ENCODE assay signal across 22 cellular contexts in genomic region chr5:121783700-121784099, GRCh38.
"Had no signal": no experiment of that assay in that cellular context is flagged by ENCODE, and none has a peak within 500 bp of the region (broad histone marks: within the 10 kb centered on the region; RNA-seq: fewer than 3 reads in every experiment).

No MANE protein-coding gene starts in this region.

- H3K27ac ChIP-seq: coronary artery, dorsolateral prefrontal cortex, esophagus squamous epithelium, gastrocnemius medialis, heart right ventricle, left lung, lower lobe of right lung had no signal

- H3K4me1 ChIP-seq: esophagus squamous epithelium, gastrocnemius medialis, heart right ventricle, left lung, lower lobe of right lung had no signal

- H3K4me3 Mint-ChIP-seq: mesothelial cell of epicardium; naive thymus-derived CD4-positive, alpha-beta T cell; natural killer cell had no signal

- H3K27ac Mint-ChIP-seq: mesothelial cell of epicardium; naive thymus-derived CD4-positive, alpha-beta T cell; natural killer cell had no signal

- H3K4me3 ChIP-seq: coronary artery, dorsolateral prefrontal cortex, esophagus squamous epithelium, gastrocnemius medialis, heart right ventricle, left lung, lower lobe of right lung had no signal

- DNase-seq: dermis blood vessel endothelial cell; dorsolateral prefrontal cortex; effector CD4-positive, alpha-beta T cell; effector memory CD4-positive, alpha-beta T cell; esophagus squamous epithelium; foreskin fibroblast; foreskin melanocyte; gastrocnemius medialis; glutamatergic neuron; head of caudate nucleus; heart right ventricle; hippocampal formation; left cardiac atrium; left lung; left ventricle myocardium superior; lower lobe of right lung; mesenchymal stem cell; naive thymus-derived CD4-positive, alpha-beta T cell; natural killer cell had no signal

- H3K36me3 Mint-ChIP-seq: mesothelial cell of epicardium; naive thymus-derived CD4-positive, alpha-beta T cell; natural killer cell had no signal

- H3K27me3 ChIP-seq: dorsolateral prefrontal cortex, esophagus squamous epithelium, gastrocnemius medialis, heart right ventricle, left lung had no signal

- H3K9me3 ChIP-seq: esophagus squamous epithelium, gastrocnemius medialis, heart right ventricle, left lung, lower lobe of right lung had no signal

- H3K4me1 Mint-ChIP-seq: mesothelial cell of epicardium; naive thymus-derived CD4-positive, alpha-beta T cell; natural killer cell had no signal

- H3K27me3 Mint-ChIP-seq: naive thymus-derived CD4-positive, alpha-beta T cell had no signal

- ATAC-seq: esophagus mucosa; gastrocnemius medialis; heart right ventricle; left cardiac atrium; left lung; left ventricle myocardium superior; lower lobe of right lung; naive thymus-derived CD4-positive, alpha-beta T cell; natural killer cell had no signal

- H3K36me3 ChIP-seq: esophagus squamous epithelium, gastrocnemius medialis, heart right ventricle, left lung, lower lobe of right lung had no signal
